8 cellular contexts compared by ENCODE assay signal in the genomic region with DNA sequence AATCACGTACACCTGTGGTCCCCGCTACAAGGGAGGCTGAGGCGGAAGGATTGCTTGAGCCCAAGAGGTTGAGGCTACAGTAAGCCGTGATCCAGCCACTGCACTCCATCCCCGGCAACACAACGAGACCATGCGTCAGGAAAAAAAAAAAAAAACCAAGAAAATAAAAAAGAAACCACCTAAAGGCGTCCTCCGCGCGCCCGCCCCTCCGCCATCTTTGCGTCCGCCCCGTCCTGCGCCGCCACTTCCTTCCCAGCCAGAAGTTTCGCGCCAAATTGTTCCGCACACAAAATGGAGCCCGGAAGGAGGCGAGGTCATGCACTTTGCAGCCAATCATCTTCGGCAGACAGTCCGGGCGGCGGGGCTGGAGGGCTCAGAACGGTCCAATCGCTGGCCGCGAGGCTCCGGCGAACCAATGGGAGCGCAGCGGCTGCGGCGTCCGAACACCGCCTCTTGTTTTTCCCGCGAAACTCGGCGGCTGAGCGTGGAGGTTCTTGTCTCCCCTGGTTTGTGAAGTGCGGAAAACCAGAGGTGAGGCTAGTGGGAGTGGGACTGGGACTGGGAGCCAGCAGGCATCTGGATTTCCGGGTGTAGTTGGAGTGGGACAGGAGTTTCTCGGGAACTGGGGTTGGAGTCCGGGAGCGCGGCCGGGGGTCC. TPM values are rescaled to one million over a fixed set of nuclear protein-coding genes. Genes with fewer than 3 reads are reported as not detected.
DNase-seq lines count a peak whose midpoint lies in the region; ATAC-seq and TF ChIP-seq lines count a peak whose summit lies in the region.

Gene MCM5, plus strand, starts transcription at position 463 of the 657 bp plus-strand sequence. CDS start 299 bp downstream, outside the sequence.

- H3K36me3 Mint-ChIP-seq in activated CD4-positive, alpha-beta memory T cell treated with anti-CD3 and anti-CD28 coated beads for 36 hours = peaks cover 48% of the 10 kb centered on the region

- WGBS in right lobe of liver (ENCODE audit: insufficient coverage, low coverage, low lambda C conversion rate, missing lambda C conversion rate) = 6% methylated on average over 27 of the region's 51 CpGs

- H3K27me3 Mint-ChIP-seq in activated CD4-positive, alpha-beta memory T cell treated with anti-CD3 and anti-CD28 coated beads for 36 hours = no peaks in the 10 kb centered on the region

- peaks cover 6 to 7% of the 10 kb centered on the region in 2 donors for H3K36me3 ChIP-seq in duodenal mucosa (ENCODE audit: control insufficient read depth in 1 of 2, insufficient read depth in 2 of 2, low read length in 2 of 2)
- H3K36me3 ChIP-seq in right lobe of liver = no peaks in the 10 kb centered on the region

- no peak for TF ChIP-seq POLR2A in right lobe of liver (IDR thresholded peaks at IDR 0.05)

- no peaks in the 10 kb centered on the region for H3K9me3 Mint-ChIP-seq in activated CD4-positive, alpha-beta memory T cell treated with anti-CD3 and anti-CD28 coated beads for 36 hours

- POLR2A ChIA-PET in activated CD4-positive, alpha-beta memory T cell treated with anti-CD3 and anti-CD28 coated beads for 36 hours (lab: Charles Lee) = no interaction called here

- CTCF ChIA-PET in activated CD4-positive, alpha-beta memory T cell treated with anti-CD3 and anti-CD28 coated beads for 36 hours (lab: Charles Lee) = interaction anchor here (0.8 to 2.9 kb wide), 2 partner anchors 31 to 49 kb away, joined by 3 to 7 read pairs; no protein-coding TSS in a partner anchor

- H3K27ac Mint-ChIP-seq in activated CD4-positive, alpha-beta memory T cell treated with anti-CD3 and anti-CD28 coated beads for 36 hours = peak within 1 kb of the TSS; percentile 97

- ATAC-seq in GM19395 (IDR thresholded peaks at IDR 0.05; ENCODE audit: unreplicated experiment) = peak; percentile 91
- peak; percentile 83 for ATAC-seq in HG03565 (IDR thresholded peaks at IDR 0.05; ENCODE audit: unreplicated experiment)
- peak; percentile 81 to 97 (median 92) for ATAC-seq in right lobe of liver

- TF ChIP-seq CTCF in C4-2B (conservative IDR thresholded peaks at IDR 0.05) (no peak), right lobe of liver (IDR thresholded peaks at IDR 0.05) (no peak)

- H3K4me1 ChIP-seq in duodenal mucosa (ENCODE audit: control insufficient read depth in 1 of 2, insufficient read depth in 2 of 2, low read length in 2 of 2) = peaks cover 14 to 15% of the 10 kb centered on the region in 2 donors
- peaks cover 0 to 27% (median 14%) of the 10 kb centered on the region in 4 donors for H3K4me1 ChIP-seq in right lobe of liver

- peak within 1 kb of the TSS; percentile 96 for H3K4me3 Mint-ChIP-seq in activated CD4-positive, alpha-beta memory T cell treated with anti-CD3 and anti-CD28 coated beads for 36 hours

- peak within 1 kb of the TSS; percentile 71 to 75 for H3K9ac ChIP-seq in duodenal mucosa (ENCODE audit: low read depth in 1 of 2, low read length in 2 of 2)

- H3K4me3 ChIP-seq in duodenal mucosa (ENCODE audit: low read depth in 1 of 2, low read length in 2 of 2) (peak within 1 kb of the TSS; percentile 79 to 95), right lobe of liver (peak within 1 kb of the TSS; percentile 47 to 74 (median 54))

- H3K9me3 ChIP-seq in duodenal mucosa (ENCODE audit: control insufficient read depth in 1 of 2, low read length in 2 of 2) (no peaks in the 10 kb centered on the region), right lobe of liver (no peaks in the 10 kb centered on the region)

- intact Hi-C loops in activated CD4-positive, alpha-beta memory T cell treated with anti-CD3 and anti-CD28 coated beads for 36 hours (cut with micrococcal nuclease) = loop anchor here (1.0 to 10.0 kb wide), 3 partner anchors 23 to 95 kb away; no protein-coding TSS in a partner anchor
- intact Hi-C loops in right lobe of liver (cut with DNase I) = no loop called here

- DNase-seq in NCI-H82 (lab: John Stamatoyannopoulos, UW) (peak; percentile 98), right lobe of liver (peak; percentile 98)
- peak; percentile 99 for DNase-seq in activated CD4-positive, alpha-beta memory T cell treated with anti-CD3 and anti-CD28 coated beads for 36 hours
- peak; percentile 93 to 96 for DNase-seq in stimulated activated CD4-positive, alpha-beta T cell treated with anti-CD3 and anti-CD28 coated beads, Interleukin-4, amount 100 ng/mL, for 4 hours

- H3K27me3 ChIP-seq in duodenal mucosa (ENCODE audit: control insufficient read depth in 1 of 2, insufficient read depth in 2 of 2, low read length in 2 of 2) (no peaks in the 10 kb centered on the region), right lobe of liver (no peaks in the 10 kb centered on the region)

- peaks cover 29% of the 10 kb centered on the region for H3K4me1 Mint-ChIP-seq in activated CD4-positive, alpha-beta memory T cell treated with anti-CD3 and anti-CD28 coated beads for 36 hours (ENCODE audit: low read depth)

- peak within 1 kb of the TSS; percentile 78 for H3K27ac ChIP-seq in C4-2B
- H3K27ac ChIP-seq in duodenal mucosa (ENCODE audit: low read depth, low read length) = peak within 1 kb of the TSS; percentile 53
- peak within 1 kb of the TSS; percentile 23 to 69 (median 66) for H3K27ac ChIP-seq in right lobe of liver

RNA-seq across cellular contexts. Expression of gene MCM5, which starts in this region (rescaled TPM):
- 100 to 1,000 TPM; 265 to 266 TPM for total RNA-seq in activated CD4-positive, alpha-beta memory T cell treated with anti-CD3 and anti-CD28 coated beads for 36 hours
- total RNA-seq in right lobe of liver = 10 to 100 TPM in 4 of 6 experiments, 1 to 10 TPM in 2; 6.7 to 35.9 (median 13.4) TPM

Comparison
In these comparisons a context has a peak if more than half of its experiments do, and no peak if none do; other contexts are left out.
1. Peak in every context shown above with its lines: DNase-seq, ATAC-seq, H3K4me3 ChIP-seq and H3K27ac ChIP-seq.
2. RNA of gene MCM5 (total RNA-seq): 265 to 266 TPM in activated CD4-positive, alpha-beta memory T cell treated with anti-CD3 and anti-CD28 coated beads for 36 hours; 6.7 to 35.9 TPM in right lobe of liver; every median in the first group is over 4 times any median in the second.